ENCODE assay signal across 9 cellular contexts in the genomic region with DNA sequence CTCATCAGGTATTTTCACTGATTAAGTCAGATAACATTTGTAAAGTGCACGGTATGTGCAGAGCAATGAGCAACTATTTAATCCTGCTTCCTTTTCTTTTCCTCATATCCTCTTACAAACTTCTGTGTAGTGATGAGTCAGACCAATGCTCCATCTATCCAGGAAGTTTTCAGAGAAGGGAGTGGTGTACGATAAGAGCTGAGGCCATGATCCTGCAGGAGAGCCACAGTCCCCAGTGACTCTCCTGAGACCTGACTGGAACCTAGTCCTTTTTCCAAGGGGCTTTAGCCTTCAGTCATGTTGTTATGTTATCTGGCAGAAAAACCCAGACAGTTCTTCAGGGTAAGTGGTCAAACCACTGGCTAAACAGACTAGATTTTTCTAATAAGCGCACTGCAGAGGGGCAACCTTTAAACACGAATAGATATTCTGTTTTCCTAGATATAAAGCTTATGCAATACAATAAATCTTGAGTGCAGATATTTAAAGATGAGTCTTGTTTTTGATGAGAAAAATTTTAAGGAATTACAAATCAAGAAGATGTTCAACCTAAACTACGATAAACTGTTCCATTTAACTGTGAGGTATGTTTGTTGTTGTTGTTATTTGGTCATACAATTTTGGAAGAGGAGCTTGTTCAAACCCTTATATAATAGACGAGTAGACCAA.
DNase-seq lines count a peak whose midpoint lies in the region; ATAC-seq and TF ChIP-seq lines count a peak whose summit lies in the region.
"Had no signal": no experiment of that assay in that cellular context is flagged by ENCODE, and none has a peak within 500 bp of the region (broad histone marks: within the 10 kb centered on the region; RNA-seq: fewer than 3 reads in every experiment).

No MANE protein-coding gene starts in this region.

- H3K4me3 Mint-ChIP-seq in chondrocyte (ENCODE audit: unreplicated experiment) = peak overlapping the region; percentile 23
- H3K4me3 Mint-ChIP-seq: CD8-positive, alpha-beta T cell had no signal

- H3K4me1 ChIP-seq in mucosa of descending colon (ENCODE audit: low read depth) = no peaks in the 10 kb centered on the region

- H3K27me3 ChIP-seq in MG63 = no peaks in the 10 kb centered on the region

- H3K36me3 Mint-ChIP-seq in chondrocyte (ENCODE audit: low read depth) = no peaks in the 10 kb centered on the region
- H3K36me3 Mint-ChIP-seq: CD8-positive, alpha-beta T cell had no signal

- peak; percentile 96 for ATAC-seq in mucosa of descending colon
- no peak for ATAC-seq in HG02610 (IDR thresholded peaks at IDR 0.05; ENCODE audit: unreplicated experiment)
- ATAC-seq: CD8-positive, alpha-beta T cell had no signal

- peaks cover 4% of the 10 kb centered on the region for H3K9me3 Mint-ChIP-seq in chondrocyte (ENCODE audit: low read depth)
- H3K9me3 Mint-ChIP-seq: CD8-positive, alpha-beta T cell had no signal

- peaks cover 23% of the 10 kb centered on the region for H3K4me1 Mint-ChIP-seq in chondrocyte (ENCODE audit: low read depth)

- H3K36me3 ChIP-seq in MG63 (no peaks in the 10 kb centered on the region), mucosa of descending colon (ENCODE audit: low read depth) (no peaks in the 10 kb centered on the region)

- H3K9me3 ChIP-seq in MG63 (no peaks in the 10 kb centered on the region), mucosa of descending colon (no peaks in the 10 kb centered on the region)

- DNase-seq in AG08395 (ENCODE audit: low spot score) = peak; percentile 70
- peak; percentile 36 for DNase-seq in MG63
- DNase-seq in chondrocyte (ENCODE audit: low spot score) = no peak
- peak in 1 of 3 donors; percentile 20 for DNase-seq in mucosa of descending colon
- DNase-seq in stimulated activated CD4-positive, alpha-beta T cell treated with anti-CD3 and anti-CD28 coated beads, Interleukin-2, amount 100 ng/mL, for 48 hours = no peak
- DNase-seq in inferior parietal cortex (ENCODE audit: extremely low spot score) = no peak
- DNase-seq in amygdala (lab: John Stamatoyannopoulos, UW) = no peak
- DNase-seq: CD8-positive, alpha-beta T cell had no signal

- intact Hi-C loops in mucosa of descending colon (cut with DNase I, micrococcal nuclease) = loop anchor here in 1 of 2 donors (10.0 kb wide), 1 partner anchor 103 kb away; no protein-coding TSS in a partner anchor

- no peaks in the 10 kb centered on the region for H3K27me3 Mint-ChIP-seq in chondrocyte (ENCODE audit: low read depth)

- H3K4me3 ChIP-seq in MG63 (no peak overlapping the region), mucosa of descending colon (no peak overlapping the region)

- peak overlapping the region; percentile 95 for H3K27ac Mint-ChIP-seq in chondrocyte (ENCODE audit: unreplicated experiment)
- H3K27ac Mint-ChIP-seq: CD8-positive, alpha-beta T cell had no signal

- TF ChIP-seq CTCF in chondrocyte (IDR thresholded peaks at IDR 0.05) (no peak), mucosa of descending colon (IDR thresholded peaks at IDR 0.05) (no peak)

Comparison
In these comparisons a context has a peak if more than half of its experiments do, and no peak if none do; other contexts are left out.
1. DNase-seq: peak in AG08395 (single experiment) and MG63 (single experiment); none in chondrocyte (single experiment), stimulated activated CD4-positive, alpha-beta T cell treated with anti-CD3 and anti-CD28 coated beads, Interleukin-2, amount 100 ng/mL, for 48 hours (0 of 2), inferior parietal cortex (single experiment) and amygdala (0 of 56).